ENCODE assay signal across 1 cellular context in the genomic region with DNA sequence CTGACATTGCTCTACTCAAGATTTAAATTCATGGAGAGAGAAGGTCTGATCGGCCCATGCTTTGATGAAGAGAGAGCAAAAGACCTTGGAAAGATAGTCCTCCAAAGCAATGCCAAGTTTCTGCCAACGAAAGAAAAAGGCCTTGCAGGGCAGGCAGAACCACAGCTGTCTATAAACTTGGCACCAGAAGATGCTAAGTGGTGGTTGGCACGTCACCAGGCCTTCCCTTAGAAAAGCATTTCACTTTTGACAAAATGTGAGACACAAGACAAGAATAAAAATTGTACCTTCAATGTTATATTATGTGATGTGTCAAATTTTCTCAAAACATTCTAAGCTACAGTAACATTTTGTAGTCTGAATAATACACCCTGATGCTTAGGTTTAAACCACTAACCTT.
TF ChIP-seq lines count a peak whose summit lies in the region.

No MANE protein-coding gene starts in this region.

TF ChIP-seq in HepG2, 621 proteins besides CTCF, POLR2A, EP300 and RAD21 (continued from another document):
- TF ChIP-seq ZNF224 (CRISPR knock-in tag; IDR thresholded peaks at IDR 0.05), result no peak
- TF ChIP-seq ZBTB7A (CRISPR knock-in tag; IDR thresholded peaks at IDR 0.05), result no peak
